Comparison of ENCODE assay signal across 2 cellular contexts in the genomic region with DNA sequence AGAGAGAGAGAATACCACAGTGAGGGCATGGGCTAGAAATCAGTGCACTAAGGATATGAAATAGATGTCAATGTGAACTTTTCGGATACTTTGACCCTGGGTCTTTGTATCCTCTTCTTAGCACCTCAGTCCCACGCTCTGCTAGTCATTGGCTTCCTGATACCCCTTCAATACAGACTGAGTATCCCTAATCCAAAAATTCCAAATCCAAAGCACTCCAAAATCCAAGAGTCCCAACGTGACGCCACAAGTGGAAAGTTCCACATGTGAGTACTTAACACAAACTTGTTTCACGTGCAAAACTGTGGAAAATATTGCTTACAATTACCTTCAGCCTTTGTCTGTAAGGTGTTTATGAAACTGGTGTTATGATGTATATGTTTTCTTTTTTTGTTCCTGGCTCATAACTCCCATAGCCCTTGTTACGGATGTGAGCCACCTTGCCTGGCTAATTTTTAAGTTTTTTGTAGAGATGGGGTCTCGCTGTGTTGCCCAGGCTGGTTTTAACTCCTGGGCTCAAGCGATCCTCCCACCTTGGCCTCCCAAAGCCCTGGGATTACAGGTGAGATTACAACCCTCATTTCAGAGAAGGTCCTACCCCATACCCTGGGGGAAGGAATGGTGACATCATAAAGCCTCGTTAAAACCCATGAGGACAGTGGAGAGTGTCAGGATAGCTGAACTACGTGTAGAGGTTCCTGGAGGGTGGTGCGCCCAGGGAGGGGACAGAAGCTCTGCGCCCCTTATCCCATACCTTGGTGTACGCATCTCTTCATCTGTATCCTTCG.
TF ChIP-seq lines count a peak whose summit lies in the region.

No MANE protein-coding gene starts in this region.

TF ChIP-seq in HCT116, 20 proteins besides CTCF, POLR2A, EP300 and RAD21:
- TF ChIP-seq ELF1 (IDR thresholded peaks at IDR 0.05; ENCODE audit: borderline replicate concordance, low read depth) (no peak), EGR1 (IDR thresholded peaks at IDR 0.05; ENCODE audit: low read depth) (no peak), SIN3A (IDR thresholded peaks at IDR 0.05; ENCODE audit: low read depth) (no peak), TCF7L2 (IDR thresholded peaks at IDR 0.05; ENCODE audit: borderline replicate concordance, extremely low read depth, insufficient read depth, insufficient read length) (no peak), EZH2 (IDR thresholded peaks at IDR 0.05) (no peak), EZH2phosphoT487 (IDR thresholded peaks at IDR 0.05; ENCODE audit: borderline replicate concordance) (no peak), ZNF274 (IDR thresholded peaks at IDR 0.05; ENCODE audit: low read depth, low read length) (no peak), SRF (IDR thresholded peaks at IDR 0.05; ENCODE audit: low read depth) (no peak), JUND (IDR thresholded peaks at IDR 0.05) (no peak), ZFX (IDR thresholded peaks at IDR 0.05) (no peak), FOSL1 (IDR thresholded peaks at IDR 0.05; ENCODE audit: low read depth) (no peak), CBX3 (IDR thresholded peaks at IDR 0.05; ENCODE audit: low read depth) (no peak), POLR2AphosphoS5 (IDR thresholded peaks at IDR 0.05; ENCODE audit: low read depth, low read length) (no peak), CEBPB (IDR thresholded peaks at IDR 0.05; ENCODE audit: low read depth) (no peak)
- TF ChIP-seq, protein P1, sequence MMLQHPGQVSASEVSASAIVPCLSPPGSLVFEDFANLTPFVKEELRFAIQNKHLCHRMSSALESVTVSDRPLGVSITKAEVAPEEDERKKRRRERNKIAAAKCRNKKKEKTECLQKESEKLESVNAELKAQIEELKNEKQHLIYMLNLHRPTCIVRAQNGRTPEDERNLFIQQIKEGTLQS (IDR thresholded peaks at IDR 0.05) = no peak
- TF ChIP-seq, protein P2, sequence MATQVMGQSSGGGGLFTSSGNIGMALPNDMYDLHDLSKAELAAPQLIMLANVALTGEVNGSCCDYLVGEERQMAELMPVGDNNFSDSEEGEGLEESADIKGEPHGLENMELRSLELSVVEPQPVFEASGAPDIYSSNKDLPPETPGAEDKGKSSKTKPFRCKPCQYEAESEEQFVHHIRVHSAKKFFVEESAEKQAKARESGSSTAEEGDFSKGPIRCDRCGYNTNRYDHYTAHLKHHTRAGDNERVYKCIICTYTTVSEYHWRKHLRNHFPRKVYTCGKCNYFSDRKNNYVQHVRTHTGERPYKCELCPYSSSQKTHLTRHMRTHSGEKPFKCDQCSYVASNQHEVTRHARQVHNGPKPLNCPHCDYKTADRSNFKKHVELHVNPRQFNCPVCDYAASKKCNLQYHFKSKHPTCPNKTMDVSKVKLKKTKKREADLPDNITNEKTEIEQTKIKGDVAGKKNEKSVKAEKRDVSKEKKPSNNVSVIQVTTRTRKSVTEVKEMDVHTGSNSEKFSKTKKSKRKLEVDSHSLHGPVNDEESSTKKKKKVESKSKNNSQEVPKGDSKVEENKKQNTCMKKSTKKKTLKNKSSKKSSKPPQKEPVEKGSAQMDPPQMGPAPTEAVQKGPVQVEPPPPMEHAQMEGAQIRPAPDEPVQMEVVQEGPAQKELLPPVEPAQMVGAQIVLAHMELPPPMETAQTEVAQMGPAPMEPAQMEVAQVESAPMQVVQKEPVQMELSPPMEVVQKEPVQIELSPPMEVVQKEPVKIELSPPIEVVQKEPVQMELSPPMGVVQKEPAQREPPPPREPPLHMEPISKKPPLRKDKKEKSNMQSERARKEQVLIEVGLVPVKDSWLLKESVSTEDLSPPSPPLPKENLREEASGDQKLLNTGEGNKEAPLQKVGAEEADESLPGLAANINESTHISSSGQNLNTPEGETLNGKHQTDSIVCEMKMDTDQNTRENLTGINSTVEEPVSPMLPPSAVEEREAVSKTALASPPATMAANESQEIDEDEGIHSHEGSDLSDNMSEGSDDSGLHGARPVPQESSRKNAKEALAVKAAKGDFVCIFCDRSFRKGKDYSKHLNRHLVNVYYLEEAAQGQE (IDR thresholded peaks at IDR 0.05; ENCODE audit: low read depth) = no peak
- TF ChIP-seq, protein P3, sequence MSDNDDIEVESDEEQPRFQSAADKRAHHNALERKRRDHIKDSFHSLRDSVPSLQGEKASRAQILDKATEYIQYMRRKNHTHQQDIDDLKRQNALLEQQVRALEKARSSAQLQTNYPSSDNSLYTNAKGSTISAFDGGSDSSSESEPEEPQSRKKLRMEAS (IDR thresholded peaks at IDR 0.05) = no peak

TF ChIP-seq in K562, 482 proteins besides CTCF, POLR2A, EP300 and RAD21 (continues in another document):
- TF ChIP-seq SREBF1 (IDR thresholded peaks at IDR 0.05; ENCODE audit: borderline replicate concordance, low read depth, low read length) = no peak
- no peak for TF ChIP-seq RNF2 (IDR thresholded peaks at IDR 0.05)
- TF ChIP-seq, protein P4, sequence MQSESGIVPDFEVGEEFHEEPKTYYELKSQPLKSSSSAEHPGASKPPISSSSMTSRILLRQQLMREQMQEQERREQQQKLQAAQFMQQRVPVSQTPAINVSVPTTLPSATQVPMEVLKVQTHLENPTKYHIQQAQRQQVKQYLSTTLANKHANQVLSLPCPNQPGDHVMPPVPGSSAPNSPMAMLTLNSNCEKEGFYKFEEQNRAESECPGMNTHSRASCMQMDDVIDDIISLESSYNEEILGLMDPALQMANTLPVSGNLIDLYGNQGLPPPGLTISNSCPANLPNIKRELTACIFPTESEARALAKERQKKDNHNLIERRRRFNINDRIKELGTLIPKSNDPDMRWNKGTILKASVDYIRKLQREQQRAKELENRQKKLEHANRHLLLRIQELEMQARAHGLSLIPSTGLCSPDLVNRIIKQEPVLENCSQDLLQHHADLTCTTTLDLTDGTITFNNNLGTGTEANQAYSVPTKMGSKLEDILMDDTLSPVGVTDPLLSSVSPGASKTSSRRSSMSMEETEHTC (IDR thresholded peaks at IDR 0.05) = no peak
- TF ChIP-seq CBFA2T2 (conservative IDR thresholded peaks at IDR 0.05) = no peak
- TF ChIP-seq, protein P5, sequence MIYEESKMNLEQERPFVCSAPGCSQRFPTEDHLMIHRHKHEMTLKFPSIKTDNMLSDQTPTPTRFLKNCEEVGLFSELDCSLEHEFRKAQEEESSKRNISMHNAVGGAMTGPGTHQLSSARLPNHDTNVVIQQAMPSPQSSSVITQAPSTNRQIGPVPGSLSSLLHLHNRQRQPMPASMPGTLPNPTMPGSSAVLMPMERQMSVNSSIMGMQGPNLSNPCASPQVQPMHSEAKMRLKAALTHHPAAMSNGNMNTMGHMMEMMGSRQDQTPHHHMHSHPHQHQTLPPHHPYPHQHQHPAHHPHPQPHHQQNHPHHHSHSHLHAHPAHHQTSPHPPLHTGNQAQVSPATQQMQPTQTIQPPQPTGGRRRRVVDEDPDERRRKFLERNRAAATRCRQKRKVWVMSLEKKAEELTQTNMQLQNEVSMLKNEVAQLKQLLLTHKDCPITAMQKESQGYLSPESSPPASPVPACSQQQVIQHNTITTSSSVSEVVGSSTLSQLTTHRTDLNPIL (CRISPR knock-in tag; IDR thresholded peaks at IDR 0.05) = no peak
- TF ChIP-seq ERF (CRISPR knock-in tag; IDR thresholded peaks at IDR 0.05) = no peak
- TF ChIP-seq, protein P6, sequence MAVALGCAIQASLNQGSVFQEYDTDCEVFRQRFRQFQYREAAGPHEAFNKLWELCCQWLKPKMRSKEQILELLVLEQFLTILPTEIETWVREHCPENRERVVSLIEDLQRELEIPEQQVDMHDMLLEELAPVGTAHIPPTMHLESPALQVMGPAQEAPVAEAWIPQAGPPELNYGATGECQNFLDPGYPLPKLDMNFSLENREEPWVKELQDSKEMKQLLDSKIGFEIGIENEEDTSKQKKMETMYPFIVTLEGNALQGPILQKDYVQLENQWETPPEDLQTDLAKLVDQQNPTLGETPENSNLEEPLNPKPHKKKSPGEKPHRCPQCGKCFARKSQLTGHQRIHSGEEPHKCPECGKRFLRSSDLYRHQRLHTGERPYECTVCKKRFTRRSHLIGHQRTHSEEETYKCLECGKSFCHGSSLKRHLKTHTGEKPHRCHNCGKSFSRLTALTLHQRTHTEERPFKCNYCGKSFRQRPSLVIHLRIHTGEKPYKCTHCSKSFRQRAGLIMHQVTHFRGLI (CRISPR knock-in tag; IDR thresholded peaks at IDR 0.05) = no peak
- peak; percentile 8; the same call in 1 of the 2 replicates for TF ChIP-seq MYNN (IDR thresholded peaks at IDR 0.05)
- TF ChIP-seq MYNN (CRISPR knock-in tag; IDR thresholded peaks at IDR 0.05) = no peak
- TF ChIP-seq ILK (tag; IDR thresholded peaks at IDR 0.05; ENCODE audit: borderline replicate concordance, low read depth) = no peak
- peak; percentile 65 for TF ChIP-seq SUPT5H (IDR thresholded peaks at IDR 0.05)
- TF ChIP-seq STAT5A (IDR thresholded peaks at IDR 0.05; ENCODE audit: borderline replicate concordance, low read length) = no peak
- TF ChIP-seq, protein P7, sequence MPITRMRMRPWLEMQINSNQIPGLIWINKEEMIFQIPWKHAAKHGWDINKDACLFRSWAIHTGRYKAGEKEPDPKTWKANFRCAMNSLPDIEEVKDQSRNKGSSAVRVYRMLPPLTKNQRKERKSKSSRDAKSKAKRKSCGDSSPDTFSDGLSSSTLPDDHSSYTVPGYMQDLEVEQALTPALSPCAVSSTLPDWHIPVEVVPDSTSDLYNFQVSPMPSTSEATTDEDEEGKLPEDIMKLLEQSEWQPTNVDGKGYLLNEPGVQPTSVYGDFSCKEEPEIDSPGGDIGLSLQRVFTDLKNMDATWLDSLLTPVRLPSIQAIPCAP (CRISPR knock-in tag; IDR thresholded peaks at IDR 0.05; ENCODE audit: borderline replicate concordance) = no peak
- TF ChIP-seq, protein P8, sequence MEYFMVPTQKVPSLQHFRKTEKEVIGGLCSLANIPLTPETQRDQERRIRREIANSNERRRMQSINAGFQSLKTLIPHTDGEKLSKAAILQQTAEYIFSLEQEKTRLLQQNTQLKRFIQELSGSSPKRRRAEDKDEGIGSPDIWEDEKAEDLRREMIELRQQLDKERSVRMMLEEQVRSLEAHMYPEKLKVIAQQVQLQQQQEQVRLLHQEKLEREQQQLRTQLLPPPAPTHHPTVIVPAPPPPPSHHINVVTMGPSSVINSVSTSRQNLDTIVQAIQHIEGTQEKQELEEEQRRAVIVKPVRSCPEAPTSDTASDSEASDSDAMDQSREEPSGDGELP (CRISPR knock-in tag; IDR thresholded peaks at IDR 0.05; ENCODE audit: borderline replicate concordance) = no peak
- no peak for TF ChIP-seq NUFIP1 (IDR thresholded peaks at IDR 0.05; ENCODE audit: partially characterized antibody)
- no peak for TF ChIP-seq ZNF316 (IDR thresholded peaks at IDR 0.05)
- no peak for TF ChIP-seq LARP7 (IDR thresholded peaks at IDR 0.05)
- TF ChIP-seq TOE1 (IDR thresholded peaks at IDR 0.05; ENCODE audit: borderline replicate concordance) = no peak
- no peak for TF ChIP-seq TOE1 (CRISPR knock-in tag; IDR thresholded peaks at IDR 0.05; ENCODE audit: borderline replicate concordance, low read depth)
- TF ChIP-seq L3MBTL2 (IDR thresholded peaks at IDR 0.05) = no peak
- no peak for TF ChIP-seq KDM5B (IDR thresholded peaks at IDR 0.05; ENCODE audit: insufficient replicate concordance, low read depth, low read length)
- TF ChIP-seq, protein P9, sequence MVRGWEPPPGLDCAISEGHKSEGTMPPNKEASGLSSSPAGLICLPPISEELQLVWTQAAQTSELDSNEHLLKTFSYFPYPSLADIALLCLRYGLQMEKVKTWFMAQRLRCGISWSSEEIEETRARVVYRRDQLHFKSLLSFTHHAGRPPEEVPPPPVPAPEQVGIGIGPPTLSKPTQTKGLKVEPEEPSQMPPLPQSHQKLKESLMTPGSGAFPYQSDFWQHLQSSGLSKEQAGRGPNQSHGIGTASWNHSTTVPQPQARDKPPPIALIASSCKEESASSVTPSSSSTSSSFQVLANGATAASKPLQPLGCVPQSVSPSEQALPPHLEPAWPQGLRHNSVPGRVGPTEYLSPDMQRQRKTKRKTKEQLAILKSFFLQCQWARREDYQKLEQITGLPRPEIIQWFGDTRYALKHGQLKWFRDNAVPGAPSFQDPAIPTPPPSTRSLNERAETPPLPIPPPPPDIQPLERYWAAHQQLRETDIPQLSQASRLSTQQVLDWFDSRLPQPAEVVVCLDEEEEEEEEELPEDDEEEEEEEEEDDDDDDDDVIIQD (CRISPR knock-in tag; IDR thresholded peaks at IDR 0.05) = no peak
- TF ChIP-seq, protein P10, sequence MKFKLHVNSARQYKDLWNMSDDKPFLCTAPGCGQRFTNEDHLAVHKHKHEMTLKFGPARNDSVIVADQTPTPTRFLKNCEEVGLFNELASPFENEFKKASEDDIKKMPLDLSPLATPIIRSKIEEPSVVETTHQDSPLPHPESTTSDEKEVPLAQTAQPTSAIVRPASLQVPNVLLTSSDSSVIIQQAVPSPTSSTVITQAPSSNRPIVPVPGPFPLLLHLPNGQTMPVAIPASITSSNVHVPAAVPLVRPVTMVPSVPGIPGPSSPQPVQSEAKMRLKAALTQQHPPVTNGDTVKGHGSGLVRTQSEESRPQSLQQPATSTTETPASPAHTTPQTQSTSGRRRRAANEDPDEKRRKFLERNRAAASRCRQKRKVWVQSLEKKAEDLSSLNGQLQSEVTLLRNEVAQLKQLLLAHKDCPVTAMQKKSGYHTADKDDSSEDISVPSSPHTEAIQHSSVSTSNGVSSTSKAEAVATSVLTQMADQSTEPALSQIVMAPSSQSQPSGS (CRISPR knock-in tag; IDR thresholded peaks at IDR 0.05) = no peak
- TF ChIP-seq DDX20 (tag; IDR thresholded peaks at IDR 0.05; ENCODE audit: low read depth) = no peak
- TF ChIP-seq, protein P11, sequence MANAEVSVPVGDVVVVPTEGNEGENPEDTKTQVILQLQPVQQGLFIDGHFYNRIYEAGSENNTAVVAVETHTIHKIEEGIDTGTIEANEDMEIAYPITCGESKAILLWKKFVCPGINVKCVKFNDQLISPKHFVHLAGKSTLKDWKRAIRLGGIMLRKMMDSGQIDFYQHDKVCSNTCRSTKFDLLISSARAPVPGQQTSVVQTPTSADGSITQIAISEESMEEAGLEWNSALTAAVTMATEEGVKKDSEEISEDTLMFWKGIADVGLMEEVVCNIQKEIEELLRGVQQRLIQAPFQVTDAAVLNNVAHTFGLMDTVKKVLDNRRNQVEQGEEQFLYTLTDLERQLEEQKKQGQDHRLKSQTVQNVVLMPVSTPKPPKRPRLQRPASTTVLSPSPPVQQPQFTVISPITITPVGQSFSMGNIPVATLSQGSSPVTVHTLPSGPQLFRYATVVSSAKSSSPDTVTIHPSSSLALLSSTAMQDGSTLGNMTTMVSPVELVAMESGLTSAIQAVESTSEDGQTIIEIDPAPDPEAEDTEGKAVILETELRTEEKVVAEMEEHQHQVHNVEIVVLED (CRISPR knock-in tag; IDR thresholded peaks at IDR 0.05) = no peak
- no peak for TF ChIP-seq ELF4 (CRISPR knock-in tag; IDR thresholded peaks at IDR 0.05)
- no peak for TF ChIP-seq NCOA2 (IDR thresholded peaks at IDR 0.05; ENCODE audit: partially characterized antibody in 2 of 2)
- TF ChIP-seq, protein P12, sequence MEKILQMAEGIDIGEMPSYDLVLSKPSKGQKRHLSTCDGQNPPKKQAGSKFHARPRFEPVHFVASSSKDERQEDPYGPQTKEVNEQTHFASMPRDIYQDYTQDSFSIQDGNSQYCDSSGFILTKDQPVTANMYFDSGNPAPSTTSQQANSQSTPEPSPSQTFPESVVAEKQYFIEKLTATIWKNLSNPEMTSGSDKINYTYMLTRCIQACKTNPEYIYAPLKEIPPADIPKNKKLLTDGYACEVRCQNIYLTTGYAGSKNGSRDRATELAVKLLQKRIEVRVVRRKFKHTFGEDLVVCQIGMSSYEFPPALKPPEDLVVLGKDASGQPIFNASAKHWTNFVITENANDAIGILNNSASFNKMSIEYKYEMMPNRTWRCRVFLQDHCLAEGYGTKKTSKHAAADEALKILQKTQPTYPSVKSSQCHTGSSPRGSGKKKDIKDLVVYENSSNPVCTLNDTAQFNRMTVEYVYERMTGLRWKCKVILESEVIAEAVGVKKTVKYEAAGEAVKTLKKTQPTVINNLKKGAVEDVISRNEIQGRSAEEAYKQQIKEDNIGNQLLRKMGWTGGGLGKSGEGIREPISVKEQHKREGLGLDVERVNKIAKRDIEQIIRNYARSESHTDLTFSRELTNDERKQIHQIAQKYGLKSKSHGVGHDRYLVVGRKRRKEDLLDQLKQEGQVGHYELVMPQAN (IDR thresholded peaks at IDR 0.05; ENCODE audit: borderline replicate concordance) = no peak
- no peak for TF ChIP-seq YY1 (IDR thresholded peaks at IDR 0.05; ENCODE audit: borderline replicate concordance in 1 of 3, control insufficient read depth in 1 of 3, extremely low read depth in 1 of 3, insufficient read depth in 3 of 3, insufficient read length in 1 of 3, insufficient replicate concordance in 2 of 3, low read depth in 1 of 3, low read length in 2 of 3)
- no peak for TF ChIP-seq CBX1 (IDR thresholded peaks at IDR 0.05; ENCODE audit: low read depth)
